Comparison of ENCODE assay signal across 16 cellular contexts in the genomic region with DNA sequence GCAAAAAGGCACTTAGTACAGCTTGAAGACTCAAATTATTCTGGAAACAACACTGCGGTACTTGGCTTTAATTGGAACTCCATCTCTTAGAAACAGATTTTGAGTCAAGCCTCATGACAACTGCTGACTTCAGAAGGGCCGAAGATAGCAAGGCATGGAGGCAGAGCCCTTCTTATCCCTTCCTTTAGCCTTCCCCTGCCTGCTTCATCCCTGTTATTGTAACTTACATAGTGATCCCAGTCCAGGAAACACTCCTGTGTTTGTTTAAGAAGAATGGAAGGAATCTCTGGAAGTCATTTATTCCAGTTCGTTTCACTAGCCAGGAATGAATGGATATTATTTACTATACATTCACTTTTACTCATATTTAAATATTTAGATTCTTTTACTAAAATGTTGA.
A peak's percentile ranks its signal among the peaks of the same experiment; 100 is the strongest.
DNase-seq lines count a peak whose midpoint lies in the region; ATAC-seq, FAIRE-seq and TF ChIP-seq lines count a peak whose summit lies in the region.
"Had no signal": no experiment of that assay in that cellular context is flagged by ENCODE, and none has a peak within 500 bp of the region (broad histone marks: within the 10 kb centered on the region; RNA-seq: fewer than 3 reads in every experiment).

No MANE protein-coding gene starts in this region.

- H3K79me1 ChIP-seq in IMR-90 (ENCODE audit: low read depth in 1 of 2, low read length in 2 of 2) (no peaks in the 10 kb centered on the region), neuronal stem cell (ENCODE audit: low read depth, low read length) (no peaks in the 10 kb centered on the region)

- H3K9ac ChIP-seq in IMR-90 (ENCODE audit: low read depth, low read length) (no peak overlapping the region), astrocyte (ENCODE audit: low read length) (no peak overlapping the region), endothelial cell of umbilical vein (replicated peaks; ENCODE audit: extremely low read depth, insufficient read depth, low read length) (no peak overlapping the region), neuronal stem cell (ENCODE audit: low read depth, low read length, poor library complexity) (no peak overlapping the region), mammary epithelial cell (ENCODE audit: insufficient read depth, low read length) (no peak overlapping the region)
- H3K9ac ChIP-seq: BLaER1 had no signal

- H3K56ac ChIP-seq in IMR-90 (ENCODE audit: extremely low read depth, insufficient read depth, low read length), result peak overlapping the region; percentile 75; the same call in 1 of the 2 replicates

- H3K4me2 ChIP-seq in IMR-90 (ENCODE audit: low read depth, low read length) (peak overlapping the region; percentile 33; the same call in 1 of the 2 replicates), astrocyte (ENCODE audit: low read length) (no peak overlapping the region), endothelial cell of umbilical vein (ENCODE audit: insufficient read depth, low read length) (peak overlapping the region; percentile 8), neuronal stem cell (ENCODE audit: insufficient read depth, low read length, poor library complexity, severe bottlenecking) (no peak overlapping the region), mammary epithelial cell (ENCODE audit: insufficient read depth, low read depth, low read length) (no peak overlapping the region)
- H3K4me2 ChIP-seq: BLaER1 had no signal

- no TSS peak for BruUV-seq in IMR-90 (replicated peaks; lab: Mats Ljungman, UMichigan)
- BruUV-seq in endothelial cell of umbilical vein (replicated peaks; lab: Mats Ljungman, UMichigan), result no TSS peak
- BruUV-seq in mammary epithelial cell (replicated peaks; lab: Mats Ljungman, UMichigan), result no TSS peak

- H2BK120ac ChIP-seq in IMR-90 (ENCODE audit: low read depth, low read length) (peak overlapping the region; percentile 42), neuronal stem cell (ENCODE audit: low read depth, low read length) (no peak overlapping the region)

- H2AK9ac ChIP-seq in IMR-90 (replicated peaks; ENCODE audit: low read depth, low read length, poor library complexity), result no peak overlapping the region

- peak overlapping the region; percentile 96; the same call in 1 of the 2 replicates for H3K27ac ChIP-seq in IMR-90 (ENCODE audit: insufficient read depth, low read length)
- H3K27ac ChIP-seq in astrocyte (ENCODE audit: low read depth, low read length), result no peak overlapping the region
- H3K27ac ChIP-seq in endothelial cell of umbilical vein (ENCODE audit: insufficient read depth, low read depth, low read length), result no peak overlapping the region
- peak overlapping the region; percentile 39 for H3K27ac ChIP-seq in neuronal stem cell (replicated peaks; ENCODE audit: low read length)
- no peak overlapping the region for H3K27ac ChIP-seq in mammary epithelial cell (ENCODE audit: insufficient read depth, low read depth, low read length)
- H3K27ac ChIP-seq in CD4-positive, alpha-beta T cell (ENCODE audit: low read depth, low read length), result no peak overlapping the region
- H3K27ac ChIP-seq: BLaER1 had no signal

- dilution Hi-C loops in IMR-90 (cut with HindIII; ENCODE audit: low sequenced_read_pairs, unreplicated experiment) (no loop called here), endothelial cell of umbilical vein (cut with MboI; ENCODE audit: extremely low pct_ligation_motif_present, low sequenced_read_pairs) (no loop called here), mammary epithelial cell (cut with HindIII; ENCODE audit: low sequenced_read_pairs) (no loop called here)

- H3K27ac Mint-ChIP-seq in astrocyte (ENCODE audit: unreplicated experiment) (no peak overlapping the region), WTC11 (no peak overlapping the region)
- H3K27ac Mint-ChIP-seq in CD4-positive, alpha-beta T cell, result no peak overlapping the region

- H3K4me3 ChIP-seq in IMR-90 (ENCODE audit: insufficient read depth, low read depth, low read length), result no peak overlapping the region
- no peak overlapping the region for H3K4me3 ChIP-seq in astrocyte (ENCODE audit: insufficient read depth, low read depth, low read length)
- H3K4me3 ChIP-seq in endothelial cell of umbilical vein (replicated peaks in 1 of 3; ENCODE audit: insufficient read depth in 1 of 3, low read depth in 1 of 3, low read length in 3 of 3), result no peak overlapping the region
- no peak overlapping the region for H3K4me3 ChIP-seq in neuronal stem cell (ENCODE audit: low read length in 2 of 2)
- H3K4me3 ChIP-seq in mammary epithelial cell (replicated peaks in 1 of 3; ENCODE audit: insufficient read depth in 1 of 3, low read depth in 2 of 3, low read length in 3 of 3), result no peak overlapping the region
- H3K4me3 ChIP-seq: BLaER1, GM12878 had no signal

- H2AFZ ChIP-seq in IMR-90 (replicated peaks; ENCODE audit: low read length, poor library complexity) (no peak overlapping the region), astrocyte (ENCODE audit: low read depth, low read length) (no peak overlapping the region), endothelial cell of umbilical vein (ENCODE audit: low read depth, low read length) (peak overlapping the region; percentile 31), neuronal stem cell (ENCODE audit: low read length) (peak overlapping the region; percentile 18), mammary epithelial cell (ENCODE audit: low read depth, low read length) (no peak overlapping the region)

- H3K9me1 ChIP-seq in IMR-90 (ENCODE audit: insufficient read depth, low read length) (no peaks in the 10 kb centered on the region), endothelial cell of umbilical vein (replicated peaks; ENCODE audit: control insufficient read depth, extremely low read depth, insufficient read depth, low read length) (no peaks in the 10 kb centered on the region)

- peak; percentile 91 for ATAC-seq in IMR-90 (ENCODE audit: low read depth)
- no peak for ATAC-seq in WTC11
- ATAC-seq in CD4-positive, alpha-beta T cell (ENCODE audit: poor library complexity), result no peak
- no peak for ATAC-seq in HG02840 (IDR thresholded peaks at IDR 0.05; ENCODE audit: low FRiP score, unreplicated experiment)
- ATAC-seq: GM12878, HCT116 had no signal

- in situ Hi-C loops in IMR-90 (cut with MboI; ENCODE audit: low sequenced_read_pairs), result no loop called here
- in situ Hi-C loops in mammary epithelial cell (cut with MboI; ENCODE audit: low sequenced_read_pairs in 2 of 2), result no loop called here

- H3K23ac ChIP-seq in IMR-90 (ENCODE audit: low read depth, low read length), result no peak overlapping the region
- no peak overlapping the region for H3K23ac ChIP-seq in neuronal stem cell (ENCODE audit: low read depth, low read length, poor library complexity)

- H3K4me3 Mint-ChIP-seq in astrocyte (ENCODE audit: unreplicated experiment) (no peak overlapping the region), WTC11 (no peak overlapping the region)
- no peak overlapping the region for H3K4me3 Mint-ChIP-seq in CD4-positive, alpha-beta T cell

- no peaks in the 10 kb centered on the region for H3K4me1 Mint-ChIP-seq in astrocyte (ENCODE audit: low read depth, unreplicated experiment)
- H3K4me1 Mint-ChIP-seq in WTC11, result peaks cover 24% of the 10 kb centered on the region
- no peaks in the 10 kb centered on the region for H3K4me1 Mint-ChIP-seq in CD4-positive, alpha-beta T cell (ENCODE audit: low read depth)

- H4K91ac ChIP-seq in IMR-90 (ENCODE audit: insufficient read depth, low read depth, low read length), result 0 out of 2 replicates have a peak overlapping the region, but pooled peaks have one; percentile 8
- H4K91ac ChIP-seq in neuronal stem cell (ENCODE audit: low read depth, low read length, poor library complexity), result no peak overlapping the region

- H3K36me3 Mint-ChIP-seq in astrocyte (ENCODE audit: low read depth, unreplicated experiment) (no peaks in the 10 kb centered on the region), WTC11 (peaks cover 6% of the 10 kb centered on the region)
- no peaks in the 10 kb centered on the region for H3K36me3 Mint-ChIP-seq in CD4-positive, alpha-beta T cell (ENCODE audit: low read depth)

- H3K27me3 ChIP-seq in IMR-90 (ENCODE audit: control insufficient read depth, insufficient read depth, low read length) (no peaks in the 10 kb centered on the region), astrocyte (ENCODE audit: insufficient read depth, low read length) (no peaks in the 10 kb centered on the region), endothelial cell of umbilical vein (ENCODE audit: control insufficient read depth in 2 of 2, insufficient read depth in 2 of 2, low read length in 2 of 2) (no peaks in the 10 kb centered on the region), neuronal stem cell (ENCODE audit: control insufficient read depth in 3 of 3, insufficient read depth in 3 of 3, low read depth in 1 of 3, low read length in 3 of 3) (no peaks in the 10 kb centered on the region), mammary epithelial cell (ENCODE audit: insufficient read depth, low read length) (no peaks in the 10 kb centered on the region)
- H3K27me3 ChIP-seq in CD4-positive, alpha-beta T cell (ENCODE audit: control insufficient read depth, insufficient read depth, low read length), result no peaks in the 10 kb centered on the region
- H3K27me3 ChIP-seq: BLaER1 had no signal

- CTCF ChIA-PET in IMR-90 (lab: Yijun Ruan, JAX), result no interaction called here
- CTCF ChIA-PET in endothelial cell of umbilical vein (lab: Charles Lee), result no interaction called here
- CTCF ChIA-PET in WTC11 (lab: Charles Lee), result interaction anchor here (0.7 to 1.8 kb wide), 2 partner anchors 36 to 60 kb away, joined by 3 to 5 read pairs; no protein-coding TSS in a partner anchor
- CTCF ChIA-PET in mammary epithelial cell (lab: Charles Lee; ENCODE audit: low non-redundant PET), result no interaction called here
- CTCF ChIA-PET in CD4-positive, alpha-beta T cell (lab: Charles Lee), result no interaction called here

- no peak for TF ChIP-seq POLR2A in IMR-90 (IDR thresholded peaks at IDR 0.05; ENCODE audit: low read depth, low read length)
- no peak for TF ChIP-seq POLR2A in endothelial cell of umbilical vein (IDR thresholded peaks at IDR 0.05; ENCODE audit: low read depth, low read length)

- H3K27me3 Mint-ChIP-seq in astrocyte (ENCODE audit: low read depth, unreplicated experiment) (no peaks in the 10 kb centered on the region), WTC11 (ENCODE audit: low read depth) (no peaks in the 10 kb centered on the region; the same call in 1 of the 2 replicates)
- no peaks in the 10 kb centered on the region for H3K27me3 Mint-ChIP-seq in CD4-positive, alpha-beta T cell

- no peak overlapping the region for H2BK12ac ChIP-seq in neuronal stem cell (ENCODE audit: low read length)

- H2BK5ac ChIP-seq in IMR-90 (ENCODE audit: low read depth, low read length, poor library complexity, severe bottlenecking) (peak overlapping the region; percentile 54), neuronal stem cell (ENCODE audit: low read length) (no peak overlapping the region)

- intact Hi-C loops in IMR-90 (cut with micrococcal nuclease) (loop anchor here (5.0 kb wide), 1 partner anchor 77 kb away; no protein-coding TSS in a partner anchor), endothelial cell of umbilical vein (cut with micrococcal nuclease) (no loop called here), mammary epithelial cell (cut with micrococcal nuclease) (no loop called here)
- intact Hi-C loops in CD4-positive, alpha-beta T cell (cut with DNase I, micrococcal nuclease), result no loop called here

- peak; percentile 30 for DNase-seq in IMR-90
- peak; percentile 16 for DNase-seq in astrocyte (ENCODE audit: low read depth)
- DNase-seq in endothelial cell of umbilical vein (ENCODE audit: low read depth, low spot score), result peak; percentile 57
- peak; percentile 14 for DNase-seq in neuronal stem cell (ENCODE audit: low spot score)
- no peak for DNase-seq in WTC11 (ENCODE audit: low spot score)
- no peak for DNase-seq in mammary epithelial cell
- DNase-seq in CD4-positive, alpha-beta T cell, result no peak
- DNase-seq: 8988T, AML-193, DMS53 had no signal

- no peak overlapping the region for H2AK5ac ChIP-seq in IMR-90 (ENCODE audit: low read depth, low read length)
- no peak overlapping the region for H2AK5ac ChIP-seq in neuronal stem cell (ENCODE audit: low read depth, low read length)

- H3K14ac ChIP-seq in IMR-90 (replicated peaks; ENCODE audit: low read depth, low read length) (no peak overlapping the region; the same call in 1 of the 2 replicates), neuronal stem cell (ENCODE audit: low read length) (no peak overlapping the region)

- POLR2A ChIA-PET in IMR-90 (lab: Charles Lee; ENCODE audit: unreplicated experiment) (no interaction called here), endothelial cell of umbilical vein (lab: Charles Lee) (no interaction called here), WTC11 (lab: Charles Lee) (no interaction called here)
- POLR2A ChIA-PET in CD4-positive, alpha-beta T cell (lab: Charles Lee), result interaction anchor here (0.6 kb wide), 1 partner anchor 45 kb away, joined by 4 read pairs; no protein-coding TSS in a partner anchor

- H3K4ac ChIP-seq in IMR-90 (ENCODE audit: low read depth, low read length) (no peak overlapping the region), neuronal stem cell (ENCODE audit: low read length) (no peak overlapping the region)

- H3K9me3 Mint-ChIP-seq in astrocyte (ENCODE audit: unreplicated experiment) (no peaks in the 10 kb centered on the region), WTC11 (peaks cover 9% of the 10 kb centered on the region)
- no peaks in the 10 kb centered on the region for H3K9me3 Mint-ChIP-seq in CD4-positive, alpha-beta T cell

- H3K36me3 ChIP-seq in IMR-90 (ENCODE audit: control insufficient read depth, insufficient read depth, low read length) (no peaks in the 10 kb centered on the region), astrocyte (ENCODE audit: insufficient read depth, low read length) (no peaks in the 10 kb centered on the region), endothelial cell of umbilical vein (ENCODE audit: control insufficient read depth in 2 of 2, extremely low read depth in 1 of 2, insufficient read depth in 2 of 2, low read length in 2 of 2) (no peaks in the 10 kb centered on the region), neuronal stem cell (replicated peaks in 1 of 2; ENCODE audit: control insufficient read depth in 2 of 2, insufficient read depth in 2 of 2, low read length in 2 of 2) (no peaks in the 10 kb centered on the region), mammary epithelial cell (ENCODE audit: insufficient read depth, low read length) (no peaks in the 10 kb centered on the region)
- H3K36me3 ChIP-seq: BLaER1 had no signal

- peak overlapping the region; percentile 55; the same call in 1 of the 2 replicates for H3K18ac ChIP-seq in IMR-90 (ENCODE audit: low read depth, low read length)
- no peak overlapping the region for H3K18ac ChIP-seq in neuronal stem cell (ENCODE audit: low read length)

- TF ChIP-seq CTCF in IMR-90 (conservative IDR thresholded peaks at IDR 0.05; ENCODE audit: low read depth, low read length) (no peak), astrocyte (IDR thresholded peaks at IDR 0.05; ENCODE audit: insufficient read depth, low read depth, low read length) (no peak), endothelial cell of umbilical vein (IDR thresholded peaks at IDR 0.05; ENCODE audit: extremely low read depth in 1 of 2, insufficient read depth in 1 of 2, low read depth in 1 of 2, low read length in 2 of 2) (no peak), WTC11 (IDR thresholded peaks at IDR 0.05) (no peak), mammary epithelial cell (conservative IDR thresholded peaks at IDR 0.05 in 1 of 2, IDR thresholded peaks at IDR 0.05 in 1 of 2; ENCODE audit: extremely low read depth in 1 of 2, insufficient read depth in 1 of 2, low read depth in 1 of 2, low read length in 2 of 2) (no peak)
- no peak for TF ChIP-seq CTCF in CD4-positive, alpha-beta T cell (IDR thresholded peaks at IDR 0.05)

- H3K79me2 ChIP-seq in astrocyte (ENCODE audit: insufficient read depth, low read length), result no peaks in the 10 kb centered on the region
- no peaks in the 10 kb centered on the region for H3K79me2 ChIP-seq in endothelial cell of umbilical vein (ENCODE audit: control insufficient read depth, insufficient read depth, low read length)
- no peaks in the 10 kb centered on the region for H3K79me2 ChIP-seq in mammary epithelial cell (ENCODE audit: insufficient read depth, low read length)

- H4K20me1 ChIP-seq in IMR-90 (ENCODE audit: insufficient read depth, low read length) (no peaks in the 10 kb centered on the region), astrocyte (ENCODE audit: insufficient read depth, low read length) (no peaks in the 10 kb centered on the region), endothelial cell of umbilical vein (replicated peaks; ENCODE audit: control insufficient read depth, extremely low read depth, insufficient read depth, low read length) (no peaks in the 10 kb centered on the region), mammary epithelial cell (ENCODE audit: insufficient read depth, low read length) (no peaks in the 10 kb centered on the region)
- H4K20me1 ChIP-seq: BLaER1 had no signal

- H4K5ac ChIP-seq in IMR-90 (ENCODE audit: low read depth, low read length), result no peak overlapping the region; the same call in 1 of the 2 replicates

- WGBS in IMR-90 (ENCODE audit: extremely low coverage in 2 of 2, insufficient read length in 1 of 2), 2 experiments, result no CpG with 5 or more reads among the region's 3 CpGs
- no CpG with 5 or more reads among the region's 3 CpGs for WGBS in neuronal stem cell (ENCODE audit: extremely low coverage in 2 of 2, insufficient read length in 2 of 2, insufficient replicate concordance in 1 of 2), 2 donors
- WGBS in mammary epithelial cell (ENCODE audit: low coverage, missing lambda C conversion rate), result 48% methylated on average over 3 of the region's 3 CpGs

- H2BK20ac ChIP-seq in IMR-90 (ENCODE audit: low read depth, low read length), result peak overlapping the region; percentile 53; the same call in 1 of the 2 replicates

- H3K4me1 ChIP-seq in IMR-90 (ENCODE audit: control insufficient read depth, insufficient read depth, low read length), result peaks cover 1% of the 10 kb centered on the region; the same call in 1 of the 2 replicates
- peaks cover 2% of the 10 kb centered on the region for H3K4me1 ChIP-seq in astrocyte (ENCODE audit: insufficient read depth, low read length)
- peaks cover 3% of the 10 kb centered on the region for H3K4me1 ChIP-seq in endothelial cell of umbilical vein (ENCODE audit: control insufficient read depth, extremely low read depth, insufficient read depth, low read length)
- peaks cover under 1 to 3% of the 10 kb centered on the region in 2 donors for H3K4me1 ChIP-seq in neuronal stem cell (ENCODE audit: control insufficient read depth in 2 of 2, insufficient read depth in 1 of 2, low read depth in 1 of 2, low read length in 2 of 2)
- no peaks in the 10 kb centered on the region for H3K4me1 ChIP-seq in mammary epithelial cell (ENCODE audit: insufficient read depth, low read length)
- H3K4me1 ChIP-seq: BLaER1 had no signal

- H3K9me3 ChIP-seq in IMR-90 (ENCODE audit: control insufficient read depth, insufficient read depth, low read length) (no peaks in the 10 kb centered on the region), astrocyte (ENCODE audit: insufficient read depth, low read depth, low read length) (no peaks in the 10 kb centered on the region), endothelial cell of umbilical vein (replicated peaks; ENCODE audit: control insufficient read depth, insufficient read depth, low read length) (no peaks in the 10 kb centered on the region), neuronal stem cell (replicated peaks in 1 of 2; ENCODE audit: control insufficient read depth in 2 of 2, insufficient read depth in 1 of 2, low read depth in 1 of 2, low read length in 2 of 2) (no peaks in the 10 kb centered on the region), mammary epithelial cell (replicated peaks; ENCODE audit: insufficient read depth, low read length) (no peaks in the 10 kb centered on the region)
- H3K9me3 ChIP-seq in CD4-positive, alpha-beta T cell (ENCODE audit: control insufficient read depth, low read length), result no peaks in the 10 kb centered on the region
- H3K9me3 ChIP-seq: BLaER1 had no signal

- H4K8ac ChIP-seq in IMR-90 (ENCODE audit: low read depth in 2 of 2, low read length in 2 of 2) (peak overlapping the region in 1 of 2 experiments; percentile 3; a peak in 1 of 4 replicates), neuronal stem cell (ENCODE audit: low read depth, low read length) (no peak overlapping the region)

- FAIRE-seq in astrocyte (lab: Jason Lieb, UNC), result no peak
- FAIRE-seq in endothelial cell of umbilical vein (lab: Jason Lieb, UNC), result no peak
- FAIRE-seq: GM12878, GM18507, H54 had no signal

- H2BK15ac ChIP-seq in IMR-90 (ENCODE audit: low read depth, low read length), result no peak overlapping the region; the same call in 2 of the 3 replicates
- H2BK15ac ChIP-seq in neuronal stem cell (ENCODE audit: low read length), result no peak overlapping the region

- TF ChIP-seq RAD21 in IMR-90 (IDR thresholded peaks at IDR 0.05; ENCODE audit: low read length), result no peak

Comparison
In these comparisons a context has a peak if more than half of its experiments do, and no peak if none do; other contexts are left out.
1. DNase-seq: peak in IMR-90 (single experiment), astrocyte (single experiment), endothelial cell of umbilical vein (single experiment) and neuronal stem cell (single experiment); none in WTC11 (single experiment), mammary epithelial cell (single experiment) and CD4-positive, alpha-beta T cell (0 of 10).
2. H2AFZ ChIP-seq: peak in endothelial cell of umbilical vein (single experiment) and neuronal stem cell (single experiment); none in IMR-90 (single experiment), astrocyte (single experiment) and mammary epithelial cell (single experiment).
3. H3K27ac ChIP-seq: peak in IMR-90 (single experiment) and neuronal stem cell (single experiment); none in astrocyte (single experiment), endothelial cell of umbilical vein (single experiment), mammary epithelial cell (single experiment) and CD4-positive, alpha-beta T cell (single experiment).
4. H3K4me2 ChIP-seq: peak in IMR-90 (single experiment) and endothelial cell of umbilical vein (single experiment); none in astrocyte (single experiment), neuronal stem cell (single experiment) and mammary epithelial cell (single experiment).